8 cellular contexts compared by ENCODE assay signal in the genomic region with DNA sequence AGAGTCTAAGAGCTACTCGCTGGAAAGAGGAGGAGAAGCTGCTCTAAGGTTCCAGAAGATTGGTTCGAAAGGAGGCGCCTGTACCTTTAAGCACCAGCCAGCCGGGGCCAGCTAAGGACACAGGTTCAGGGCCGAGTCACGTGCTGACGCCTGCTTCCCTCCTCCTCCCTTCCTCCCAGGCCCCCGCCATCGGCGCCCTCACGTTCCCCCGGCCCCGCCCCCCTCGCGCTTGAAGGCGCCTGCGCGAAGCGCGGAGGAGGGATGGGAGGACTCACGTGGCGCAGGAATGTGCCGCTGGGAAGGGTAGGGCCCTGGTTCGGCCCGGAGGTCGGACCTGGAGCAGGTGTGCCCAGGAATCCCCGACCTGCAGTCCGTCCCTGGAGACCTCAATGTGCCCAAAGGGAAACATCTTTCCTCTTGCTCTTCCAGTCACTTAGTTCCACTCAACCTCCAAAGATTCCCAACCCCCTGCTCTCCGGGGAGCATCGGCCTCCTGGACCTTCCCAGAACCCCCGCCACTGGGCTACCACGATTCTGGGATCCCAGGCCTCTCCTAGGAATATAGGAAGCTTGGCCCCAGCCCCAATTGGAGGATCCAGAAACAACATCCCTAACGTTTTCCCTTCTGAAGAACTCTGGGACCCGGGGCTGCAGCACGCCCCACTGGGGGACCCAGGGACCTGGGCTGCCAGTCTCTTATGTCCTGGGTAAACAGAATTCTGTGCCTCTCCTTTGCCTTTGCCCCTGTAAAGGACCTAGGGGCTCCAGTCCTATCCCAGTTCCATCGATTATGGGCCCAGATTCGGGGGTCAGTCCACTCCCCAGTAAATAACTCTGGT. TPM values are rescaled to one million over a fixed set of nuclear protein-coding genes. Genes with fewer than 3 reads are reported as not detected.
DNase-seq lines count a peak whose midpoint lies in the region; ATAC-seq and TF ChIP-seq lines count a peak whose summit lies in the region.

No MANE protein-coding gene starts in this region.

- peak overlapping the region; percentile 89 for H3K27ac Mint-ChIP-seq in activated naive CD8-positive, alpha-beta T cell treated with anti-CD3 and anti-CD28 coated beads, Interleukin-2, amount 50 U/mL, for 24 hours

- ATAC-seq in activated naive CD8-positive, alpha-beta T cell treated with anti-CD3 and anti-CD28 coated beads, Interleukin-2, amount 50 U/mL, for 24 hours, result peak; percentile 45
- ATAC-seq in Right ventricle myocardium superior (ENCODE audit: poor library complexity), result peak; percentile 62

- peak overlapping the region; percentile 57 for H3K4me3 ChIP-seq in parathyroid adenoma (ENCODE audit: low read depth, low read length)
- peak overlapping the region in 2 of 3 donors; percentile 33 to 71 for H3K4me3 ChIP-seq in thyroid gland (replicated peaks in 1 of 3)

- 9 to 13% methylated on average over 13 to 16 of the region's 37 CpGs for WGBS in thyroid gland, 2 donors

- H3K27me3 Mint-ChIP-seq in activated naive CD8-positive, alpha-beta T cell treated with anti-CD3 and anti-CD28 coated beads, Interleukin-2, amount 50 U/mL, for 24 hours, result peaks cover 2% of the 10 kb centered on the region

- H3K4me2 ChIP-seq in parathyroid adenoma (ENCODE audit: low read length), result peak overlapping the region; percentile 64

- peak; percentile 78 to 93 for TF ChIP-seq POLR2A in thyroid gland (IDR thresholded peaks at IDR 0.05)

- TF ChIP-seq CTCF in parathyroid adenoma (IDR thresholded peaks at IDR 0.05) (no peak), thyroid gland (IDR thresholded peaks at IDR 0.05) (peak in 1 of 6 experiments; percentile 33)

- peak overlapping the region; percentile 76 for H3K4me3 Mint-ChIP-seq in activated naive CD8-positive, alpha-beta T cell treated with anti-CD3 and anti-CD28 coated beads, Interleukin-2, amount 50 U/mL, for 24 hours

- DNase-seq in Caki2 (ENCODE audit: low read depth) (peak; percentile 91), HCEC 1CT (peak; percentile 92), NCI-H1436 (lab: John Stamatoyannopoulos, UW) (peak; percentile 99), SW480 (ENCODE audit: low spot score) (peak; percentile 99), Right ventricle myocardium superior (peak; percentile 98), thyroid gland (peak; percentile 99 to 100)
- DNase-seq in activated naive CD8-positive, alpha-beta T cell treated with anti-CD3 and anti-CD28 coated beads, Interleukin-2, amount 50 U/mL, for 24 hours, result peak; percentile 94

- peaks cover 63% of the 10 kb centered on the region for H3K4me1 Mint-ChIP-seq in activated naive CD8-positive, alpha-beta T cell treated with anti-CD3 and anti-CD28 coated beads, Interleukin-2, amount 50 U/mL, for 24 hours

- no peaks in the 10 kb centered on the region for H3K36me3 ChIP-seq in parathyroid adenoma (ENCODE audit: control insufficient read depth, insufficient read depth, low read length)
- H3K36me3 ChIP-seq in thyroid gland, result no peaks in the 10 kb centered on the region

- peak overlapping the region; percentile 40 for H2AFZ ChIP-seq in parathyroid adenoma

- H3K27ac ChIP-seq in parathyroid adenoma (peak overlapping the region; percentile 99), thyroid gland (peak overlapping the region; percentile 99 to 100 (median 99))

- intact Hi-C loops in Right ventricle myocardium superior (cut with DNase I), result no loop called here
- intact Hi-C loops in thyroid gland (cut with DNase I), result no loop called here

- H3K4me1 ChIP-seq in parathyroid adenoma (peaks cover 50% of the 10 kb centered on the region), thyroid gland (peaks cover 29 to 58% of the 10 kb centered on the region in 2 donors)

- H3K9ac ChIP-seq in parathyroid adenoma, result peak overlapping the region; percentile 13

- in situ Hi-C loops in Caki2 (cut with HindIII; ENCODE audit: low pct_unique_long_range_greater_than_20kb, low sequenced_read_pairs), result no loop called here

- H3K36me3 Mint-ChIP-seq in activated naive CD8-positive, alpha-beta T cell treated with anti-CD3 and anti-CD28 coated beads, Interleukin-2, amount 50 U/mL, for 24 hours (ENCODE audit: low read depth), result peaks cover 2% of the 10 kb centered on the region

- no peaks in the 10 kb centered on the region for H3K79me2 ChIP-seq in parathyroid adenoma

- no peaks in the 10 kb centered on the region for H3K9me3 Mint-ChIP-seq in activated naive CD8-positive, alpha-beta T cell treated with anti-CD3 and anti-CD28 coated beads, Interleukin-2, amount 50 U/mL, for 24 hours

- H3K27me3 ChIP-seq in parathyroid adenoma (ENCODE audit: control insufficient read depth, insufficient read depth, low read length) (no peaks in the 10 kb centered on the region), thyroid gland (no peaks in the 10 kb centered on the region)

- H3K9me3 ChIP-seq in parathyroid adenoma (ENCODE audit: control insufficient read depth, low read length), result no peaks in the 10 kb centered on the region
- H3K9me3 ChIP-seq in thyroid gland, result no peaks in the 10 kb centered on the region

RNA-seq across cellular contexts. Expression of a gene that starts 2.5 kb away (rescaled TPM):
- 6.2 and 15.1 TPM in 2 replicates for total RNA-seq in Caki2 (2014; rRNA removed; shearing (Covaris generic); ENCODE audit: low replicate concordance)
- total RNA-seq in Right ventricle myocardium superior (14.5 TPM), thyroid gland (10 to 100 TPM; 18.9 to 32.8 (median 25.1) TPM)

RNA-seq across cellular contexts. Expression of a gene that starts 11.3 kb away (rescaled TPM):
- total RNA-seq in Caki2 (2014; rRNA removed; shearing (Covaris generic); ENCODE audit: low replicate concordance), result 0.46 and 2.2 TPM in 2 replicates
- total RNA-seq in Right ventricle myocardium superior, result 7.5 TPM
- 10 to 100 TPM in 1 of 4 donors, 1 to 10 TPM in 3; 4.6 to 13.4 (median 6.3) TPM for total RNA-seq in thyroid gland

RNA-seq across cellular contexts. Expression of a gene that starts 15.3 kb away (rescaled TPM):
- 3.6 and 4.8 TPM in 2 replicates for total RNA-seq in Caki2 (2014; rRNA removed; shearing (Covaris generic); ENCODE audit: low replicate concordance)
- total RNA-seq in Right ventricle myocardium superior, result 7.6 TPM
- total RNA-seq in thyroid gland, result 10 to 100 TPM; 17.1 to 45.4 (median 31.4) TPM

RNA-seq across cellular contexts. Expression of a gene that starts 15.7 kb away (rescaled TPM):
- 2,144 and 2,176 TPM in 2 replicates for total RNA-seq in Caki2 (2014; rRNA removed; shearing (Covaris generic); ENCODE audit: low replicate concordance)
- 526 TPM for total RNA-seq in Right ventricle myocardium superior
- 1,000 to 10,000 TPM; 1,845 to 2,426 (median 1,951) TPM for total RNA-seq in thyroid gland

RNA-seq across cellular contexts. Expression of a gene that starts 19.8 kb away (rescaled TPM):
- not detected in 2 replicates for total RNA-seq in Caki2 (2014; rRNA removed; shearing (Covaris generic); ENCODE audit: low replicate concordance)
- total RNA-seq in Right ventricle myocardium superior (not detected), thyroid gland (not detected)

Comparison
In these comparisons a context has a peak if more than half of its experiments do, and no peak if none do; other contexts are left out.
1. Peak in every context shown above with its lines: DNase-seq, ATAC-seq, H3K4me3 ChIP-seq and H3K27ac ChIP-seq.